ENCODE assay signal across 23 cellular contexts in the genomic region with DNA sequence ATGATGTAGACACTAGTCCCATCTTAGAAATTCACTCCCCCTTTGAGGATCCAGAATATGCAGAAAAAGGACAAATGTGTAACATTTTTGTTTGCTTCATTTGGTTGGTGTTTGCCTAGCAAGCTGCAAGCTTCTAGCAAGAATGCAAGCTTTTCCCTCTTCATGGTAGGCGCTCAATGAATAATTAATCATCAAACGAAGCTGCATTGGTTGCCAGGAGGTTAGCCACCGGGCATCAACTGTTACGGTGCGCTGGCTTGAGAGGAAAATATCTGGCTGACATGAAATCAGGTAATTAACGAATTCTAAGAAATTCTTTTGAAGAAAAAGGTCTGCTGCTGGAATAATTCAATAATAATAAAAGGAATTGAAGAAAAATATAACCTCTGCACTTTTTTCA.
"Had no signal": no experiment of that assay in that cellular context is flagged by ENCODE, and none has a peak within 500 bp of the region (broad histone marks: within the 10 kb centered on the region; RNA-seq: fewer than 3 reads in every experiment).

No MANE protein-coding gene starts in this region.

- ATAC-seq: heart right ventricle; left lobe of liver; natural killer cell; pancreas; right lobe of liver; stimulated activated naive B cell treated with anti-CD40 and anti-IgM and Interleukin-4, amounts not matched to agents 10 μg/mL and 1 μg/mL and 100 μg/mL, for 72 hours; upper lobe of right lung had no signal

- H3K27ac Mint-ChIP-seq: natural killer cell; stimulated activated naive B cell treated with anti-CD40 and anti-IgM and Interleukin-4, amounts not matched to agents 10 μg/mL and 1 μg/mL and 100 μg/mL, for 72 hours; stimulated activated naive CD8-positive, alpha-beta T cell treated with anti-CD3 and anti-CD28 coated beads, Interleukin-15, Interleukin-2, amounts not matched to agents 100 ng/mL and 50 ng/mL, for 24 hours had no signal

- H3K4me3 ChIP-seq: coronary artery, esophagus squamous epithelium, heart right ventricle, pancreas, right lobe of liver, suprapubic skin, transverse colon, upper lobe of right lung, uterus had no signal

- H3K4me3 Mint-ChIP-seq: natural killer cell; stimulated activated naive B cell treated with anti-CD40 and anti-IgM and Interleukin-4, amounts not matched to agents 10 μg/mL and 1 μg/mL and 100 μg/mL, for 72 hours; stimulated activated naive CD8-positive, alpha-beta T cell treated with anti-CD3 and anti-CD28 coated beads, Interleukin-15, Interleukin-2, amounts not matched to agents 100 ng/mL and 50 ng/mL, for 24 hours had no signal

- H3K27ac ChIP-seq: coronary artery, esophagus squamous epithelium, heart right ventricle, neutrophil, pancreas, right lobe of liver, suprapubic skin, transverse colon, upper lobe of right lung, uterus had no signal

- DNase-seq: dermis blood vessel endothelial cell; effector memory CD4-positive, alpha-beta T cell; erythroblast; esophagus squamous epithelium; foreskin melanocyte; glutamatergic neuron; heart right ventricle; mesendoderm; natural killer cell; pancreas; right lobe of liver; small intestine; stimulated activated CD4-positive, alpha-beta T cell treated with anti-CD3 and anti-CD28 coated beads, Interleukin-15, amount 100 ng/mL, for 24 hours; stimulated activated CD4-positive, alpha-beta T cell treated with anti-CD3 and anti-CD28 coated beads, Interleukin-2, amount 100 ng/mL, for 48 hours; stimulated activated naive B cell treated with anti-CD40 and anti-IgM and Interleukin-4, amounts not matched to agents 10 μg/mL and 1 μg/mL and 100 μg/mL, for 72 hours; transverse colon; upper lobe of right lung; uterus had no signal

- H3K4me1 ChIP-seq: esophagus squamous epithelium, heart right ventricle, pancreas, right lobe of liver, suprapubic skin, transverse colon, upper lobe of right lung, uterus had no signal

- H3K36me3 Mint-ChIP-seq: natural killer cell; stimulated activated naive B cell treated with anti-CD40 and anti-IgM and Interleukin-4, amounts not matched to agents 10 μg/mL and 1 μg/mL and 100 μg/mL, for 72 hours had no signal

- H3K4me1 Mint-ChIP-seq: natural killer cell; stimulated activated naive B cell treated with anti-CD40 and anti-IgM and Interleukin-4, amounts not matched to agents 10 μg/mL and 1 μg/mL and 100 μg/mL, for 72 hours had no signal

- H3K27me3 Mint-ChIP-seq: stimulated activated naive B cell treated with anti-CD40 and anti-IgM and Interleukin-4, amounts not matched to agents 10 μg/mL and 1 μg/mL and 100 μg/mL, for 72 hours; stimulated activated naive CD8-positive, alpha-beta T cell treated with anti-CD3 and anti-CD28 coated beads, Interleukin-15, Interleukin-2, amounts not matched to agents 100 ng/mL and 50 ng/mL, for 24 hours had no signal

- H3K9me3 Mint-ChIP-seq: stimulated activated naive B cell treated with anti-CD40 and anti-IgM and Interleukin-4, amounts not matched to agents 10 μg/mL and 1 μg/mL and 100 μg/mL, for 72 hours had no signal

- H3K27me3 ChIP-seq: esophagus squamous epithelium, heart right ventricle, neutrophil, pancreas, right lobe of liver, suprapubic skin, transverse colon, upper lobe of right lung, uterus had no signal

- H3K36me3 ChIP-seq: esophagus squamous epithelium, heart right ventricle, neutrophil, pancreas, right lobe of liver, suprapubic skin, transverse colon, upper lobe of right lung, uterus had no signal
